ENCODE assay signal across 9 cellular contexts in the genomic region with DNA sequence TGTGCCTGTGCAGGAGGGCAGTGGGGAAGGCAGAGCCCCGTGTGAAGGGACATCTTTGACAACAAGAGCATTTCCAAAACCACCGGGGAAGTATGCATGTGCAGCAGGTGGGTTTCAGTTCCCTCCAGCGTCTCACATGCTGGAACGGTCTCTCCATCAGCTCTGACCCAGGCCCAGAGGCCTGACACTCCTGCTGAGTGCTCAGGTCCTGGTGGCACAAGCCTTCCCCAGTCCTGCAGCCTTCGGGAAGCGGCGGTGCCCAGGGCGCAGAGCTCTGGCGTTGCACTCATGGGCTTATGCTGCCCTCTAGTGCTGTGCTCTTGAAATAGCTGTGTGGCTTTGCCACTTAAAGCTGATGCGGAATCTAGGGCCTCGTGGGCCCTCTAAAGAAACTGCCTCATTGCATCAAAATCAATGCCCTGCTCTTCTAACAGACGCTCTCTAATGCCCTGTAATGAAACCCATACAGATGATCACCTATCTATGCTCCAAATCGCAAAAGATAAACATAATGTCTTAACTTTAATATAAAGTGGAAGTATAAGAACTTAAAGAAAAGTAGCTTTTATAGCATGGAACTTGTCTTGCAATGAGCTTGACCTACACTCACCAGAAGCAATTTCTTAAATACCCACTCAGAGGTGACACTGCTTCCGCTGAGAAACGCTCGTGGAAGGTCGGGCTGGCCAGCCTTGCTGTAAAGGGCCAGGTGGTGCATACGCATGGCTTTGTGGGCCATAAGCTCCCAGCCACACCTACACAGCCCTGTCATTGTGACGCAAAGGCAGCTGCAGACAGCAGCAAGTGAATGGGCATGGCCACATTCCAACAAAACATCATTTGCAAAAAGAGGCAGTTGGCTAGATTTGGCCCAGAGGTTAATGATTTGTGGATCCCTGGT. TPM values are rescaled to one million over a fixed set of nuclear protein-coding genes. Genes with fewer than 3 reads are reported as not detected.
DNase-seq lines count a peak whose midpoint lies in the region; ATAC-seq and TF ChIP-seq lines count a peak whose summit lies in the region.
"Had no signal": no experiment of that assay in that cellular context is flagged by ENCODE, and none has a peak within 500 bp of the region (broad histone marks: within the 10 kb centered on the region; RNA-seq: fewer than 3 reads in every experiment).

No MANE protein-coding gene starts in this region.

- peak overlapping the region; percentile 83 for H3K4me2 ChIP-seq in OCI-LY7 (ENCODE audit: low read length)

- CTCF ChIA-PET in OCI-LY7 (lab: Charles Lee; ENCODE audit: unreplicated experiment), result interaction anchor here (0.6 to 0.9 kb wide), 3 partner anchors 66 to 193 kb away, joined by 3 read pairs; no protein-coding TSS in a partner anchor

- H3K4me3 Mint-ChIP-seq in activated T-helper 1 cell treated with anti-CD3 and anti-CD28 coated beads, Interleukin-12 subunit alpha, Interleukin-12 subunit beta, Interleukin-2, Interleukin-4 antibody, amounts not matched to agents 30 ng/mL and 10 ng/mL and 1 ng/mL, durations not matched to agents 14 hours and 24 hours and 36 hours, result no peak overlapping the region
- H3K4me3 Mint-ChIP-seq: activated naive CD8-positive, alpha-beta T cell had no signal

- peaks cover 44% of the 10 kb centered on the region for H3K4me1 ChIP-seq in OCI-LY7 (ENCODE audit: insufficient read depth, low read length, poor library complexity, severe bottlenecking)
- no peaks in the 10 kb centered on the region for H3K4me1 ChIP-seq in foreskin keratinocyte

- H3K27me3 Mint-ChIP-seq in activated T-helper 1 cell treated with anti-CD3 and anti-CD28 coated beads, Interleukin-12 subunit alpha, Interleukin-12 subunit beta, Interleukin-2, Interleukin-4 antibody, amounts not matched to agents 30 ng/mL and 10 ng/mL and 1 ng/mL, durations not matched to agents 14 hours and 24 hours and 36 hours (ENCODE audit: insufficient read depth), result peaks cover 6% of the 10 kb centered on the region

- no peaks in the 10 kb centered on the region for H3K9me2 ChIP-seq in OCI-LY7 (ENCODE audit: insufficient read depth, low read length)

- no peaks in the 10 kb centered on the region for H3K4me1 Mint-ChIP-seq in activated T-helper 1 cell treated with anti-CD3 and anti-CD28 coated beads, Interleukin-12 subunit alpha, Interleukin-12 subunit beta, Interleukin-2, Interleukin-4 antibody, amounts not matched to agents 30 ng/mL and 10 ng/mL and 1 ng/mL, durations not matched to agents 14 hours and 24 hours and 36 hours (ENCODE audit: low read depth)

- H3K27ac ChIP-seq in OCI-LY7 (ENCODE audit: low read depth, low read length, poor library complexity, severe bottlenecking), result peak overlapping the region; percentile 63
- no peak overlapping the region for H3K27ac ChIP-seq in foreskin keratinocyte

- H4K20me1 ChIP-seq in OCI-LY7 (ENCODE audit: insufficient read depth, low read length), result no peaks in the 10 kb centered on the region

- POLR2A ChIA-PET in OCI-LY7 (lab: Charles Lee), result interaction anchor here (0.6 to 1.3 kb wide), 3 partner anchors 194 to 211 kb away, joined by 3 to 4 read pairs (median 3); no protein-coding TSS in a partner anchor

- no peaks in the 10 kb centered on the region for H3K9me3 ChIP-seq in OCI-LY7 (ENCODE audit: low read length)

- BruUV-seq in OCI-LY7 (replicated peaks; lab: Mats Ljungman, UMichigan), result no TSS peak

- intact Hi-C loops in OCI-LY7 (cut with micrococcal nuclease; ENCODE audit: unreplicated experiment), result loop anchor here (1.0 kb wide), 2 partner anchors 138 to 215 kb away; no protein-coding TSS in a partner anchor
- intact Hi-C loops in activated T-helper 1 cell treated with anti-CD3 and anti-CD28 coated beads, Interleukin-12 subunit alpha, Interleukin-12 subunit beta, Interleukin-2, Interleukin-4 antibody, amounts not matched to agents 30 ng/mL and 10 ng/mL and 1 ng/mL, durations not matched to agents 14 hours and 24 hours and 36 hours (cut with micrococcal nuclease), result loop anchor here (1.0 to 5.0 kb wide), 3 partner anchors 138 to 612 kb away; no protein-coding TSS in a partner anchor

- TF ChIP-seq CTCF in OCI-LY7 (conservative IDR thresholded peaks at IDR 0.05; ENCODE audit: low read length) (peak; percentile 82), foreskin keratinocyte (conservative IDR thresholded peaks at IDR 0.05) (peak; percentile 83)

- no peaks in the 10 kb centered on the region for H3K27me3 ChIP-seq in foreskin keratinocyte

- no peak overlapping the region for H3K27ac Mint-ChIP-seq in activated T-helper 1 cell treated with anti-CD3 and anti-CD28 coated beads, Interleukin-12 subunit alpha, Interleukin-12 subunit beta, Interleukin-2, Interleukin-4 antibody, amounts not matched to agents 30 ng/mL and 10 ng/mL and 1 ng/mL, durations not matched to agents 14 hours and 24 hours and 36 hours
- H3K27ac Mint-ChIP-seq: activated naive CD8-positive, alpha-beta T cell had no signal

- ATAC-seq in GM21367 (IDR thresholded peaks at IDR 0.05; ENCODE audit: unreplicated experiment) (peak; percentile 53), foreskin keratinocyte (peak; percentile 88)

- H2AFZ ChIP-seq in OCI-LY7 (ENCODE audit: low read length), result peak overlapping the region; percentile 83

- no peaks in the 10 kb centered on the region for H3K9me3 Mint-ChIP-seq in activated T-helper 1 cell treated with anti-CD3 and anti-CD28 coated beads, Interleukin-12 subunit alpha, Interleukin-12 subunit beta, Interleukin-2, Interleukin-4 antibody, amounts not matched to agents 30 ng/mL and 10 ng/mL and 1 ng/mL, durations not matched to agents 14 hours and 24 hours and 36 hours

- peak overlapping the region; percentile 54 for H3K4me3 ChIP-seq in OCI-LY7 (ENCODE audit: low read depth, low read length, poor library complexity, severe bottlenecking)

- DNase-seq in DMS114 treated with DMSO at 0.1 percent for 48 hours (lab: John Stamatoyannopoulos, UW; ENCODE audit: unreplicated experiment), result peak; percentile 77
- peak; percentile 72 for DNase-seq in HK-2 (ENCODE audit: unreplicated experiment)
- DNase-seq in OCI-LY7 (ENCODE audit: low spot score), result peak; percentile 88
- DNase-seq in activated T-helper 1 cell treated with anti-CD3 and anti-CD28 coated beads, Interleukin-12 subunit alpha, Interleukin-12 subunit beta, Interleukin-2, Interleukin-4 antibody, amounts not matched to agents 30 ng/mL and 10 ng/mL and 1 ng/mL, durations not matched to agents 14 hours and 24 hours and 36 hours (ENCODE audit: low spot score), result peak; percentile 12
- peak in 1 of 2 donors; percentile 28 for DNase-seq in foreskin keratinocyte
- peak in 52 of 56 donors; percentile 9 to 84 (median 53) for DNase-seq in nucleus accumbens (lab: John Stamatoyannopoulos, UW)
- peak; percentile 63 for DNase-seq in ureter (ENCODE audit: low spot score)

- H3K36me3 Mint-ChIP-seq in activated T-helper 1 cell treated with anti-CD3 and anti-CD28 coated beads, Interleukin-12 subunit alpha, Interleukin-12 subunit beta, Interleukin-2, Interleukin-4 antibody, amounts not matched to agents 30 ng/mL and 10 ng/mL and 1 ng/mL, durations not matched to agents 14 hours and 24 hours and 36 hours (ENCODE audit: low read depth), result no peaks in the 10 kb centered on the region
- H3K36me3 Mint-ChIP-seq: activated naive CD8-positive, alpha-beta T cell had no signal

- no peaks in the 10 kb centered on the region for H3K79me2 ChIP-seq in OCI-LY7 (ENCODE audit: insufficient read depth, low read depth, low read length)

- no peaks in the 10 kb centered on the region for H3K36me3 ChIP-seq in OCI-LY7 (ENCODE audit: insufficient read depth, low read length)

RNA-seq across cellular contexts. Expression of gene CLRN3, which starts 38.6 kb away (rescaled TPM):
- total RNA-seq in OCI-LY7 (2014; rRNA removed; shearing (Covaris generic)), result not detected in 2 replicates
- total RNA-seq in OCI-LY7 (2022), result not detected in 2 replicates
- total RNA-seq in activated T-helper 1 cell treated with anti-CD3 and anti-CD28 coated beads, Interleukin-12 subunit alpha, Interleukin-12 subunit beta, Interleukin-2, Interleukin-4 antibody, amounts not matched to agents 30 ng/mL and 10 ng/mL and 1 ng/mL, durations not matched to agents 14 hours and 24 hours and 36 hours, result not detected in 2 replicates
- total RNA-seq in foreskin keratinocyte, result not detected in 2 replicates
- not detected in 2 replicates for polyA plus RNA-seq in foreskin keratinocyte
- total RNA-seq in ureter, result not detected

RNA-seq across cellular contexts. Expression of gene PTPRE, which starts 52.8 kb away (rescaled TPM):
- total RNA-seq in OCI-LY7 (2014; rRNA removed; shearing (Covaris generic)), result 6.8 and 7.1 TPM in 2 replicates
- total RNA-seq in OCI-LY7 (2022) (8.3 and 11.7 TPM in 2 replicates), foreskin keratinocyte (14.9 and 15.4 TPM in 2 replicates), ureter (33.0 TPM)
- total RNA-seq in activated T-helper 1 cell treated with anti-CD3 and anti-CD28 coated beads, Interleukin-12 subunit alpha, Interleukin-12 subunit beta, Interleukin-2, Interleukin-4 antibody, amounts not matched to agents 30 ng/mL and 10 ng/mL and 1 ng/mL, durations not matched to agents 14 hours and 24 hours and 36 hours, result 40.8 and 41.8 TPM in 2 replicates
- polyA plus RNA-seq in foreskin keratinocyte, result 4.0 and 5.0 TPM in 2 replicates
